In the genomic region with DNA sequence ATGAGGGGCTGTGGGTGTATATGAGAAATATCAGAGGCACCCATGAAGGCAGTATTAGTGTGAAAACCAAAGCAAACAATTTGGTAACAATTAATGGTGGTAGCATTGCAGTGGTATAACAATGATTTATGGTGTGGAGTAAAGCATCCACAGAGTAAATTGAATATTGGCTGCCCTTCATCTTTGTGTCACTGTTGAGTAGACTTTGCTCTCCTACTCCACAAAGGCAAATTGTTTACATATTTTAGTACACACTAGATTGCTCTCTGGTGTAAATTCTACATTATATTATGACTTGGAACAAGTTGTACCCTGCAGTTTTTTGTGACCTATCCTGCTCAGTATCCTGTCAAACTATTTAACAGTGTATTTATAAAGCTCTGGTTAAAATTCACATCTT, we compare ENCODE assay signal across 1 cellular context.
TF ChIP-seq lines count a peak whose summit lies in the region.

No MANE protein-coding gene starts in this region.

TF ChIP-seq in HepG2, 621 proteins besides CTCF, POLR2A, EP300 and RAD21 (continued from another document and continues in another):
- TF ChIP-seq, protein P1, sequence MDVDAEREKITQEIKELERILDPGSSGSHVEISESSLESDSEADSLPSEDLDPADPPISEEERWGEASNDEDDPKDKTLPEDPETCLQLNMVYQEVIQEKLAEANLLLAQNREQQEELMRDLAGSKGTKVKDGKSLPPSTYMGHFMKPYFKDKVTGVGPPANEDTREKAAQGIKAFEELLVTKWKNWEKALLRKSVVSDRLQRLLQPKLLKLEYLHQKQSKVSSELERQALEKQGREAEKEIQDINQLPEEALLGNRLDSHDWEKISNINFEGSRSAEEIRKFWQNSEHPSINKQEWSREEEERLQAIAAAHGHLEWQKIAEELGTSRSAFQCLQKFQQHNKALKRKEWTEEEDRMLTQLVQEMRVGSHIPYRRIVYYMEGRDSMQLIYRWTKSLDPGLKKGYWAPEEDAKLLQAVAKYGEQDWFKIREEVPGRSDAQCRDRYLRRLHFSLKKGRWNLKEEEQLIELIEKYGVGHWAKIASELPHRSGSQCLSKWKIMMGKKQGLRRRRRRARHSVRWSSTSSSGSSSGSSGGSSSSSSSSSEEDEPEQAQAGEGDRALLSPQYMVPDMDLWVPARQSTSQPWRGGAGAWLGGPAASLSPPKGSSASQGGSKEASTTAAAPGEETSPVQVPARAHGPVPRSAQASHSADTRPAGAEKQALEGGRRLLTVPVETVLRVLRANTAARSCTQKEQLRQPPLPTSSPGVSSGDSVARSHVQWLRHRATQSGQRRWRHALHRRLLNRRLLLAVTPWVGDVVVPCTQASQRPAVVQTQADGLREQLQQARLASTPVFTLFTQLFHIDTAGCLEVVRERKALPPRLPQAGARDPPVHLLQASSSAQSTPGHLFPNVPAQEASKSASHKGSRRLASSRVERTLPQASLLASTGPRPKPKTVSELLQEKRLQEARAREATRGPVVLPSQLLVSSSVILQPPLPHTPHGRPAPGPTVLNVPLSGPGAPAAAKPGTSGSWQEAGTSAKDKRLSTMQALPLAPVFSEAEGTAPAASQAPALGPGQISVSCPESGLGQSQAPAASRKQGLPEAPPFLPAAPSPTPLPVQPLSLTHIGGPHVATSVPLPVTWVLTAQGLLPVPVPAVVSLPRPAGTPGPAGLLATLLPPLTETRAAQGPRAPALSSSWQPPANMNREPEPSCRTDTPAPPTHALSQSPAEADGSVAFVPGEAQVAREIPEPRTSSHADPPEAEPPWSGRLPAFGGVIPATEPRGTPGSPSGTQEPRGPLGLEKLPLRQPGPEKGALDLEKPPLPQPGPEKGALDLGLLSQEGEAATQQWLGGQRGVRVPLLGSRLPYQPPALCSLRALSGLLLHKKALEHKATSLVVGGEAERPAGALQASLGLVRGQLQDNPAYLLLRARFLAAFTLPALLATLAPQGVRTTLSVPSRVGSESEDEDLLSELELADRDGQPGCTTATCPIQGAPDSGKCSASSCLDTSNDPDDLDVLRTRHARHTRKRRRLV (CRISPR knock-in tag; IDR thresholded peaks at IDR 0.05), result no peak
- TF ChIP-seq, protein P2, sequence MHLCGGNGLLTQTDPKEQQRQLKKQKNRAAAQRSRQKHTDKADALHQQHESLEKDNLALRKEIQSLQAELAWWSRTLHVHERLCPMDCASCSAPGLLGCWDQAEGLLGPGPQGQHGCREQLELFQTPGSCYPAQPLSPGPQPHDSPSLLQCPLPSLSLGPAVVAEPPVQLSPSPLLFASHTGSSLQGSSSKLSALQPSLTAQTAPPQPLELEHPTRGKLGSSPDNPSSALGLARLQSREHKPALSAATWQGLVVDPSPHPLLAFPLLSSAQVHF (CRISPR knock-in tag; IDR thresholded peaks at IDR 0.05), result no peak
- no peak for TF ChIP-seq SOX13 (IDR thresholded peaks at IDR 0.05)
- TF ChIP-seq SOX13 (CRISPR knock-in tag; conservative IDR thresholded peaks at IDR 0.05 in 1 of 2, IDR thresholded peaks at IDR 0.05 in 1 of 2), result peak in 1 of 2 experiments; percentile 69; a peak in 2 of 4 replicates
- TF ChIP-seq TCF7 (IDR thresholded peaks at IDR 0.05; ENCODE audit: low read depth), result 0 out of 2 replicates have a peak, but pooled peaks have one; percentile 23
- TF ChIP-seq ZNF333 (CRISPR knock-in tag; IDR thresholded peaks at IDR 0.05; ENCODE audit: borderline replicate concordance), result no peak
- TF ChIP-seq ZMYM4 (CRISPR knock-in tag; IDR thresholded peaks at IDR 0.05), result no peak
- no peak for TF ChIP-seq ZNF30 (CRISPR knock-in tag; IDR thresholded peaks at IDR 0.05)
- TF ChIP-seq ZNF501 (CRISPR knock-in tag; IDR thresholded peaks at IDR 0.05), result no peak
- TF ChIP-seq, protein P3, sequence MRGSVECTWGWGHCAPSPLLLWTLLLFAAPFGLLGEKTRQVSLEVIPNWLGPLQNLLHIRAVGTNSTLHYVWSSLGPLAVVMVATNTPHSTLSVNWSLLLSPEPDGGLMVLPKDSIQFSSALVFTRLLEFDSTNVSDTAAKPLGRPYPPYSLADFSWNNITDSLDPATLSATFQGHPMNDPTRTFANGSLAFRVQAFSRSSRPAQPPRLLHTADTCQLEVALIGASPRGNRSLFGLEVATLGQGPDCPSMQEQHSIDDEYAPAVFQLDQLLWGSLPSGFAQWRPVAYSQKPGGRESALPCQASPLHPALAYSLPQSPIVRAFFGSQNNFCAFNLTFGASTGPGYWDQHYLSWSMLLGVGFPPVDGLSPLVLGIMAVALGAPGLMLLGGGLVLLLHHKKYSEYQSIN (CRISPR knock-in tag; IDR thresholded peaks at IDR 0.05; ENCODE audit: borderline replicate concordance), result no peak
- no peak for TF ChIP-seq KLF15 (CRISPR knock-in tag; IDR thresholded peaks at IDR 0.05; ENCODE audit: borderline replicate concordance)
- no peak for TF ChIP-seq RFXANK (CRISPR knock-in tag; IDR thresholded peaks at IDR 0.05)
- TF ChIP-seq HDAC1 (CRISPR knock-in tag; IDR thresholded peaks at IDR 0.05), result no peak
- no peak for TF ChIP-seq TGIF2 (CRISPR knock-in tag; IDR thresholded peaks at IDR 0.05)
- TF ChIP-seq SUZ12 (IDR thresholded peaks at IDR 0.05; ENCODE audit: low read depth, low read length), result no peak
- TF ChIP-seq NFYC (CRISPR knock-in tag; IDR thresholded peaks at IDR 0.05), result no peak
- no peak for TF ChIP-seq NR2F2 (IDR thresholded peaks at IDR 0.05; ENCODE audit: borderline replicate concordance, low read depth)
- TF ChIP-seq JDP2 (CRISPR knock-in tag; IDR thresholded peaks at IDR 0.05; ENCODE audit: borderline replicate concordance), result no peak
- no peak for TF ChIP-seq FOXP1 (IDR thresholded peaks at IDR 0.05)
- TF ChIP-seq FOXP1 (CRISPR knock-in tag; IDR thresholded peaks at IDR 0.05), result peak; percentile 47; the same call in 1 of the 2 replicates
- TF ChIP-seq RXRB (CRISPR knock-in tag; IDR thresholded peaks at IDR 0.05; ENCODE audit: borderline replicate concordance), result no peak
- no peak for TF ChIP-seq PITX1 (CRISPR knock-in tag; IDR thresholded peaks at IDR 0.05)
- TF ChIP-seq SIX1 (CRISPR knock-in tag; IDR thresholded peaks at IDR 0.05; ENCODE audit: borderline replicate concordance), result no peak
- no peak for TF ChIP-seq GTF3A (CRISPR knock-in tag; conservative IDR thresholded peaks at IDR 0.05)
- TF ChIP-seq, protein P4, sequence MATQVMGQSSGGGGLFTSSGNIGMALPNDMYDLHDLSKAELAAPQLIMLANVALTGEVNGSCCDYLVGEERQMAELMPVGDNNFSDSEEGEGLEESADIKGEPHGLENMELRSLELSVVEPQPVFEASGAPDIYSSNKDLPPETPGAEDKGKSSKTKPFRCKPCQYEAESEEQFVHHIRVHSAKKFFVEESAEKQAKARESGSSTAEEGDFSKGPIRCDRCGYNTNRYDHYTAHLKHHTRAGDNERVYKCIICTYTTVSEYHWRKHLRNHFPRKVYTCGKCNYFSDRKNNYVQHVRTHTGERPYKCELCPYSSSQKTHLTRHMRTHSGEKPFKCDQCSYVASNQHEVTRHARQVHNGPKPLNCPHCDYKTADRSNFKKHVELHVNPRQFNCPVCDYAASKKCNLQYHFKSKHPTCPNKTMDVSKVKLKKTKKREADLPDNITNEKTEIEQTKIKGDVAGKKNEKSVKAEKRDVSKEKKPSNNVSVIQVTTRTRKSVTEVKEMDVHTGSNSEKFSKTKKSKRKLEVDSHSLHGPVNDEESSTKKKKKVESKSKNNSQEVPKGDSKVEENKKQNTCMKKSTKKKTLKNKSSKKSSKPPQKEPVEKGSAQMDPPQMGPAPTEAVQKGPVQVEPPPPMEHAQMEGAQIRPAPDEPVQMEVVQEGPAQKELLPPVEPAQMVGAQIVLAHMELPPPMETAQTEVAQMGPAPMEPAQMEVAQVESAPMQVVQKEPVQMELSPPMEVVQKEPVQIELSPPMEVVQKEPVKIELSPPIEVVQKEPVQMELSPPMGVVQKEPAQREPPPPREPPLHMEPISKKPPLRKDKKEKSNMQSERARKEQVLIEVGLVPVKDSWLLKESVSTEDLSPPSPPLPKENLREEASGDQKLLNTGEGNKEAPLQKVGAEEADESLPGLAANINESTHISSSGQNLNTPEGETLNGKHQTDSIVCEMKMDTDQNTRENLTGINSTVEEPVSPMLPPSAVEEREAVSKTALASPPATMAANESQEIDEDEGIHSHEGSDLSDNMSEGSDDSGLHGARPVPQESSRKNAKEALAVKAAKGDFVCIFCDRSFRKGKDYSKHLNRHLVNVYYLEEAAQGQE (IDR thresholded peaks at IDR 0.05; ENCODE audit: borderline replicate concordance in 1 of 2, low read depth in 1 of 2, low read length in 2 of 2), result no peak
- TF ChIP-seq, protein P5, sequence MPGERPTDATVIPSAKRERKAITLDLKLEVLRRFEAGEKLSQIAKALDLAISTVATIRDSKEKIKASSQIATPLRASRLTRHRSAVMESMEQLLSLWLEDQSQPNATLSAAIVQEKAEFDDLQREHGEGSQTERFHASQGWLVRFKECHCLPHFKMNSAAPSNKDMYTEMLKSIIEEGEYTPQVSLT (CRISPR knock-in tag; IDR thresholded peaks at IDR 0.05; ENCODE audit: borderline replicate concordance, low read depth), result no peak
- no peak for TF ChIP-seq RBAK (CRISPR knock-in tag; IDR thresholded peaks at IDR 0.05)
- no peak for TF ChIP-seq ZNF709 (CRISPR knock-in tag; IDR thresholded peaks at IDR 0.05)
- no peak for TF ChIP-seq ZNF326 (CRISPR knock-in tag; IDR thresholded peaks at IDR 0.05; ENCODE audit: borderline replicate concordance)
- TF ChIP-seq, protein P6, sequence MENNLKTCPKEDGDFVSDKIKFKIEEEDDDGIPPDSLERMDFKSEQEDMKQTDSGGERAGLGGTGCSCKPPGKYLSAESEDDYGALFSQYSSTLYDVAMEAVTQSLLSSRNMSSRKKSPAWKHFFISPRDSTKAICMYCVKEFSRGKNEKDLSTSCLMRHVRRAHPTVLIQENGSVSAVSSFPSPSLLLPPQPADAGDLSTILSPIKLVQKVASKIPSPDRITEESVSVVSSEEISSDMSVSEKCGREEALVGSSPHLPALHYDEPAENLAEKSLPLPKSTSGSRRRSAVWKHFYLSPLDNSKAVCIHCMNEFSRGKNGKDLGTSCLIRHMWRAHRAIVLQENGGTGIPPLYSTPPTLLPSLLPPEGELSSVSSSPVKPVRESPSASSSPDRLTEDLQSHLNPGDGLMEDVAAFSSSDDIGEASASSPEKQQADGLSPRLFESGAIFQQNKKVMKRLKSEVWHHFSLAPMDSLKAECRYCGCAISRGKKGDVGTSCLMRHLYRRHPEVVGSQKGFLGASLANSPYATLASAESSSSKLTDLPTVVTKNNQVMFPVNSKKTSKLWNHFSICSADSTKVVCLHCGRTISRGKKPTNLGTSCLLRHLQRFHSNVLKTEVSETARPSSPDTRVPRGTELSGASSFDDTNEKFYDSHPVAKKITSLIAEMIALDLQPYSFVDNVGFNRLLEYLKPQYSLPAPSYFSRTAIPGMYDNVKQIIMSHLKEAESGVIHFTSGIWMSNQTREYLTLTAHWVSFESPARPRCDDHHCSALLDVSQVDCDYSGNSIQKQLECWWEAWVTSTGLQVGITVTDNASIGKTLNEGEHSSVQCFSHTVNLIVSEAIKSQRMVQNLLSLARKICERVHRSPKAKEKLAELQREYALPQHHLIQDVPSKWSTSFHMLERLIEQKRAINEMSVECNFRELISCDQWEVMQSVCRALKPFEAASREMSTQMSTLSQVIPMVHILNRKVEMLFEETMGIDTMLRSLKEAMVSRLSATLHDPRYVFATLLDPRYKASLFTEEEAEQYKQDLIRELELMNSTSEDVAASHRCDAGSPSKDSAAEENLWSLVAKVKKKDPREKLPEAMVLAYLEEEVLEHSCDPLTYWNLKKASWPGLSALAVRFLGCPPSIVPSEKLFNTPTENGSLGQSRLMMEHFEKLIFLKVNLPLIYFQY (CRISPR knock-in tag; IDR thresholded peaks at IDR 0.05; ENCODE audit: borderline replicate concordance), result no peak
- TF ChIP-seq SETDB1 (CRISPR knock-in tag; IDR thresholded peaks at IDR 0.05; ENCODE audit: borderline replicate concordance), result no peak
- TF ChIP-seq ZZZ3 (CRISPR knock-in tag; IDR thresholded peaks at IDR 0.05; ENCODE audit: borderline replicate concordance), result no peak
- TF ChIP-seq ZFAT (CRISPR knock-in tag; conservative IDR thresholded peaks at IDR 0.05), result no peak
- no peak for TF ChIP-seq MED1 (CRISPR knock-in tag; IDR thresholded peaks at IDR 0.05)
- TF ChIP-seq, protein P7, sequence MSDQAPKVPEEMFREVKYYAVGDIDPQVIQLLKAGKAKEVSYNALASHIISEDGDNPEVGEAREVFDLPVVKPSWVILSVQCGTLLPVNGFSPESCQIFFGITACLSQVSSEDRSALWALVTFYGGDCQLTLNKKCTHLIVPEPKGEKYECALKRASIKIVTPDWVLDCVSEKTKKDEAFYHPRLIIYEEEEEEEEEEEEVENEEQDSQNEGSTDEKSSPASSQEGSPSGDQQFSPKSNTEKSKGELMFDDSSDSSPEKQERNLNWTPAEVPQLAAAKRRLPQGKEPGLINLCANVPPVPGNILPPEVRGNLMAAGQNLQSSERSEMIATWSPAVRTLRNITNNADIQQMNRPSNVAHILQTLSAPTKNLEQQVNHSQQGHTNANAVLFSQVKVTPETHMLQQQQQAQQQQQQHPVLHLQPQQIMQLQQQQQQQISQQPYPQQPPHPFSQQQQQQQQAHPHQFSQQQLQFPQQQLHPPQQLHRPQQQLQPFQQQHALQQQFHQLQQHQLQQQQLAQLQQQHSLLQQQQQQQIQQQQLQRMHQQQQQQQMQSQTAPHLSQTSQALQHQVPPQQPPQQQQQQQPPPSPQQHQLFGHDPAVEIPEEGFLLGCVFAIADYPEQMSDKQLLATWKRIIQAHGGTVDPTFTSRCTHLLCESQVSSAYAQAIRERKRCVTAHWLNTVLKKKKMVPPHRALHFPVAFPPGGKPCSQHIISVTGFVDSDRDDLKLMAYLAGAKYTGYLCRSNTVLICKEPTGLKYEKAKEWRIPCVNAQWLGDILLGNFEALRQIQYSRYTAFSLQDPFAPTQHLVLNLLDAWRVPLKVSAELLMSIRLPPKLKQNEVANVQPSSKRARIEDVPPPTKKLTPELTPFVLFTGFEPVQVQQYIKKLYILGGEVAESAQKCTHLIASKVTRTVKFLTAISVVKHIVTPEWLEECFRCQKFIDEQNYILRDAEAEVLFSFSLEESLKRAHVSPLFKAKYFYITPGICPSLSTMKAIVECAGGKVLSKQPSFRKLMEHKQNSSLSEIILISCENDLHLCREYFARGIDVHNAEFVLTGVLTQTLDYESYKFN (CRISPR knock-in tag; conservative IDR thresholded peaks at IDR 0.05), result peak; percentile 40; the same call in 1 of the 2 replicates
- no peak for TF ChIP-seq ZNF296 (CRISPR knock-in tag; conservative IDR thresholded peaks at IDR 0.05)
- TF ChIP-seq ZNF570 (CRISPR knock-in tag; IDR thresholded peaks at IDR 0.05; ENCODE audit: borderline replicate concordance), result no peak
- TF ChIP-seq, protein P8, sequence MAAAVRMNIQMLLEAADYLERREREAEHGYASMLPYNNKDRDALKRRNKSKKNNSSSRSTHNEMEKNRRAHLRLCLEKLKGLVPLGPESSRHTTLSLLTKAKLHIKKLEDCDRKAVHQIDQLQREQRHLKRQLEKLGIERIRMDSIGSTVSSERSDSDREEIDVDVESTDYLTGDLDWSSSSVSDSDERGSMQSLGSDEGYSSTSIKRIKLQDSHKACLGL (CRISPR knock-in tag; IDR thresholded peaks at IDR 0.05), result no peak
- TF ChIP-seq FOXA1 (IDR thresholded peaks at IDR 0.05), result no peak
- TF ChIP-seq FOXA1 (CRISPR knock-in tag; IDR thresholded peaks at IDR 0.05), result no peak
- 0 out of 2 replicates have a peak, but pooled peaks have one; percentile 5 for TF ChIP-seq CREM (IDR thresholded peaks at IDR 0.05)
- no peak for TF ChIP-seq CREM (CRISPR knock-in tag; IDR thresholded peaks at IDR 0.05)
- TF ChIP-seq ZNF780A (CRISPR knock-in tag; IDR thresholded peaks at IDR 0.05), result no peak
- TF ChIP-seq SP1 (IDR thresholded peaks at IDR 0.05), result no peak
- TF ChIP-seq SP1 (CRISPR knock-in tag; IDR thresholded peaks at IDR 0.05), result no peak
- TF ChIP-seq SRSF4 (IDR thresholded peaks at IDR 0.05; ENCODE audit: low read depth, low read length, poor library complexity, severe bottlenecking), result no peak
- no peak for TF ChIP-seq ZFP36L1 (CRISPR knock-in tag; IDR thresholded peaks at IDR 0.05)
